13 cellular contexts compared by ENCODE assay signal in the genomic region with DNA sequence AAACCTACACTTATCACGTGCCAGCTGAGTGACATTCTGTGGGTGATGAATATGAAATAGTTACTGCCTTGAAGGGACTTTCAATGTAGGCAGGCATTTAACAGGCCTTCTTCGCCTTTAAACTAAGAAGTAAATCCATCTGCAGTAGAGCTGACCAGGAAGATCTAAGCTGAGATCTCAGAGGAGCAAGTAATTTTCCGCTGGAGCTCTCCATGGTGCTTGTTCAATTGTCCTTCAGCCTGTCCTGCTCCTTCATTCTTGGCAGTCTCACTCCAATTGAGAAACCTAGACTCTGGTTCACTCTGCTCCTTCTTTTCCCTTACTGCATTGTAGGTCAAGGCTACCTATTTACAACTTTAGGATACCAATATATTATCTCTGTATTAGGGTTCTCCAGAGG.
A peak's percentile ranks its signal among the peaks of the same experiment; 100 is the strongest.
DNase-seq lines count a peak whose midpoint lies in the region; ATAC-seq and TF ChIP-seq lines count a peak whose summit lies in the region.
"Had no signal": no experiment of that assay in that cellular context is flagged by ENCODE, and none has a peak within 500 bp of the region (broad histone marks: within the 10 kb centered on the region; RNA-seq: fewer than 3 reads in every experiment).

No MANE protein-coding gene starts in this region.

- H3K27ac ChIP-seq in foreskin keratinocyte (no peak overlapping the region), thyroid gland (no peak overlapping the region), right atrium auricular region (no peak overlapping the region)
- H3K27ac ChIP-seq: SK-N-MC had no signal

- H3K36me3 ChIP-seq in thyroid gland (no peaks in the 10 kb centered on the region), right atrium auricular region (no peaks in the 10 kb centered on the region)

- H3K4me3 ChIP-seq in thyroid gland (replicated peaks in 1 of 3) (no peak overlapping the region), right atrium auricular region (no peak overlapping the region)
- H3K4me3 ChIP-seq: mucosa of descending colon, SK-N-MC had no signal

- H3K27me3 ChIP-seq in foreskin keratinocyte (no peaks in the 10 kb centered on the region), thyroid gland (no peaks in the 10 kb centered on the region), right atrium auricular region (no peaks in the 10 kb centered on the region)

- POLR2A ChIA-PET in naive thymus-derived CD8-positive, alpha-beta T cell (lab: Charles Lee) = no interaction called here

- DNase-seq in SIG-M5 treated with dmso at 0.1 percent for 504 hours (lab: John Stamatoyannopoulos, UW; ENCODE audit: unreplicated experiment) (peak; percentile 27), SIG-M5 (lab: John Stamatoyannopoulos, UW) (no peak), SW480 (ENCODE audit: low spot score) (peak; percentile 2), foreskin keratinocyte (peak in 1 of 2 donors; percentile 34), thyroid gland (peak; percentile 7 to 28), NCI-H526 (lab: John Stamatoyannopoulos, UW) (no peak), right atrium auricular region (ENCODE audit: low spot score) (no peak)
- no peak for DNase-seq in naive thymus-derived CD8-positive, alpha-beta T cell
- DNase-seq: activated T-cell treated with anti-CD3 and anti-CD28 coated beads, Interleukin-2, amount 50 U/mL, for 48 hours; NCI-H1694; stimulated activated CD4-positive, alpha-beta T cell treated with anti-CD3 and anti-CD28 coated beads, Interleukin-1b, Interleukin-23, amount 100 ng/mL, for 48 hours had no signal

- no peaks in the 10 kb centered on the region for H3K9me3 Mint-ChIP-seq in naive thymus-derived CD8-positive, alpha-beta T cell

- H3K27me3 Mint-ChIP-seq in naive thymus-derived CD8-positive, alpha-beta T cell = peaks cover 0 to 4% (median 0%) of the 10 kb centered on the region in 5 donors

- no peaks in the 10 kb centered on the region for H3K4me1 Mint-ChIP-seq in naive thymus-derived CD8-positive, alpha-beta T cell

- ATAC-seq in foreskin keratinocyte = peak; percentile 44
- no peak for ATAC-seq in naive thymus-derived CD8-positive, alpha-beta T cell
- ATAC-seq: mucosa of descending colon had no signal

- H3K4me3 Mint-ChIP-seq in naive thymus-derived CD8-positive, alpha-beta T cell = no peak overlapping the region

- TF ChIP-seq POLR2A in thyroid gland (IDR thresholded peaks at IDR 0.05) = no peak

- H3K36me3 Mint-ChIP-seq in naive thymus-derived CD8-positive, alpha-beta T cell = no peaks in the 10 kb centered on the region

- no peak overlapping the region for H3K27ac Mint-ChIP-seq in naive thymus-derived CD8-positive, alpha-beta T cell

- H3K9me3 ChIP-seq in thyroid gland = no peaks in the 10 kb centered on the region
- no peaks in the 10 kb centered on the region for H3K9me3 ChIP-seq in right atrium auricular region
- H3K9me3 ChIP-seq: mucosa of descending colon had no signal

- 69 to 87% methylated on average over 3 of the region's 3 CpGs for WGBS in thyroid gland, 2 donors

- no peaks in the 10 kb centered on the region for H3K4me1 ChIP-seq in foreskin keratinocyte
- no peaks in the 10 kb centered on the region for H3K4me1 ChIP-seq in thyroid gland
- H3K4me1 ChIP-seq in right atrium auricular region = no peaks in the 10 kb centered on the region

- no peak for TF ChIP-seq CTCF in foreskin keratinocyte (conservative IDR thresholded peaks at IDR 0.05)
- no peak for TF ChIP-seq CTCF in thyroid gland (IDR thresholded peaks at IDR 0.05)
- no peak for TF ChIP-seq CTCF in right atrium auricular region (IDR thresholded peaks at IDR 0.05)

- intact Hi-C loops in thyroid gland (cut with DNase I) = no loop called here

Comparison
In these comparisons a context has a peak if more than half of its experiments do, and no peak if none do; other contexts are left out.
1. DNase-seq: peak in SIG-M5 treated with dmso at 0.1 percent for 504 hours (single experiment), SW480 (single experiment) and thyroid gland (2 of 2); none in SIG-M5 (single experiment), naive thymus-derived CD8-positive, alpha-beta T cell (0 of 10), NCI-H526 (0 of 2) and right atrium auricular region (single experiment).